Comparison of ENCODE assay signal across 24 cellular contexts in genomic region chr3:116743062-116743461, GRCh38. TPM values are rescaled to one million over a fixed set of nuclear protein-coding genes. Genes with fewer than 3 reads are reported as not detected.
"Had no signal": no experiment of that assay in that cellular context is flagged by ENCODE, and none has a peak within 500 bp of the region (broad histone marks: within the 10 kb centered on the region; RNA-seq: fewer than 3 reads in every experiment).

No MANE protein-coding gene starts in this region.

- H3K4me3 Mint-ChIP-seq: IgD-negative memory B cell had no signal

- H3K27ac Mint-ChIP-seq: IgD-negative memory B cell had no signal

- H3K4me1 ChIP-seq: SJSA1 had no signal

- H3K36me3 ChIP-seq: SJSA1 had no signal

- DNase-seq: Kasumi-1, MV-4-11, NCI-H1048, NCI-H1436, NCI-H187, NCI-H2029, NCI-H2081 treated with DMSO at 0.1 percent for 48 hours, NCI-H2171, NCI-H2227 treated with DMSO at 0.1 percent for 48 hours, NCI-H510A treated with DMSO at 0.1 percent for 48 hours, NCI-H526, NCI-H82, Right ventricle myocardium superior, RPMI8226, SIG-M5 had no signal

- H3K9me3 ChIP-seq: SJSA1 had no signal

- ATAC-seq: K562 had no signal

- H3K27ac ChIP-seq: HL-60, KMS-11, SJSA1, SK-N-MC had no signal

- H3K4me3 ChIP-seq: K562, SJSA1, SK-N-MC had no signal

- H3K27me3 Mint-ChIP-seq: IgD-negative memory B cell had no signal

- H3K4me1 Mint-ChIP-seq: IgD-negative memory B cell had no signal

- H3K27me3 ChIP-seq: SJSA1 had no signal

- FAIRE-seq: HTR-8/SVneo, K562, RCC 7860 had no signal

RNA-seq across cellular contexts. Expression of gene TUSC7, which starts 33.5 kb away (rescaled TPM):
- total RNA-seq: K562, MCF 10A, Right ventricle myocardium superior, SJSA1 had no signal
- polyA plus RNA-seq: IgD-negative memory B cell, K562 had no signal
